1 cellular context compared by ENCODE assay signal in genomic region chr2:24313744-24314632, GRCh38.
TF ChIP-seq lines count a peak whose summit lies in the region.

No MANE protein-coding gene starts in this region.

TF ChIP-seq in SK-N-SH treated with all-trans-retinoic acid at 6 μM for 48 hours, 23 proteins besides CTCF, POLR2A, EP300 and RAD21 (continued from another document):
- no peak for TF ChIP-seq TOX (CRISPR knock-in tag; IDR thresholded peaks at IDR 0.05; ENCODE audit: borderline replicate concordance)
- no peak for TF ChIP-seq ZFP3 (CRISPR knock-in tag; IDR thresholded peaks at IDR 0.05)
- TF ChIP-seq GLIS3 (CRISPR knock-in tag; IDR thresholded peaks at IDR 0.05), result no peak
- TF ChIP-seq ESRRG (CRISPR knock-in tag; IDR thresholded peaks at IDR 0.05), result no peak
- no peak for TF ChIP-seq ZFP30 (CRISPR knock-in tag; IDR thresholded peaks at IDR 0.05)
- no peak for TF ChIP-seq CREB5 (CRISPR knock-in tag; IDR thresholded peaks at IDR 0.05; ENCODE audit: low read depth)
- no peak for TF ChIP-seq SNAI2 (CRISPR knock-in tag; IDR thresholded peaks at IDR 0.05)
- no peak for TF ChIP-seq ZNF70 (CRISPR knock-in tag; IDR thresholded peaks at IDR 0.05)
